3 cellular contexts compared by ENCODE assay signal in genomic region chr12:94555687-94556086, GRCh38.
"Had no signal": no experiment of that assay in that cellular context is flagged by ENCODE, and none has a peak within 500 bp of the region (broad histone marks: within the 10 kb centered on the region; RNA-seq: fewer than 3 reads in every experiment).

No MANE protein-coding gene starts in this region.

- ATAC-seq: GM12878 had no signal

- H3K4me3 ChIP-seq: GM12878 had no signal

- DNase-seq: GDM1, GF-D8 had no signal
